Comparison of ENCODE assay signal across 8 cellular contexts in genomic region chr14:89954045-89955021, GRCh38. TPM values are rescaled to one million over a fixed set of nuclear protein-coding genes. Genes with fewer than 3 reads are reported as not detected.
A peak's percentile ranks its signal among the peaks of the same experiment; 100 is the strongest.
DNase-seq lines count a peak whose midpoint lies in the region; ATAC-seq, FAIRE-seq and TF ChIP-seq lines count a peak whose summit lies in the region.

Gene EFCAB11, minus strand, starts transcription at chr14:89954730. Its CDS starts 70 bp downstream, at chr14:89954660.

- POLR2A ChIA-PET in HepG2 (lab: Yijun Ruan, JAX) = interaction anchor here (0.7 kb wide), 1 partner anchor 18 kb away, joined by 3 read pairs; no protein-coding TSS in a partner anchor

- BruUV-seq in HepG2 (replicated peaks; lab: Mats Ljungman, UMichigan) = no TSS peak

- H3K36me3 ChIP-seq in HepG2 (replicated peaks in 1 of 2; ENCODE audit: control insufficient read depth in 1 of 2, insufficient read depth in 2 of 2, low read length in 2 of 2) = no peaks in the 10 kb centered on the region

- peak; percentile 99 for DNase-seq in CD1c-positive myeloid dendritic cell (ENCODE audit: extremely low spot score)
- peak; percentile 99 for DNase-seq in NCI-H748 treated with DMSO at 0.1 percent for 48 hours (lab: John Stamatoyannopoulos, UW)
- peak; percentile 93 to 95 for DNase-seq in activated CD4-positive, alpha-beta T cell treated with anti-CD3 and anti-CD28 coated beads, Interleukin-2, amount 50 U/mL, for 48 hours
- peak; percentile 99 for DNase-seq in dermis blood vessel endothelial cell
- peak; percentile 98 for DNase-seq in HepG2 (ENCODE audit: low spot score)
- DNase-seq in stimulated activated CD4-positive, alpha-beta T cell treated with anti-CD3 and anti-CD28 coated beads, Interleukin-4, amount 100 ng/mL, for 1 hour = peak; percentile 92

- peak within 1 kb of the TSS; percentile 85 for H3K27ac ChIP-seq in HepG2 (ENCODE audit: extremely low read length, insufficient read depth, low read length)

- in situ Hi-C loops in HepG2 (cut with HindIII; ENCODE audit: extremely low pct_ligation_motif_present, low pct_unique_long_range_greater_than_20kb) = loop anchor here (25.0 kb wide), 1 partner anchor 283 kb away; no protein-coding TSS in a partner anchor

- H3K4me2 ChIP-seq in HepG2 (ENCODE audit: low read depth, low read length) = peak within 1 kb of the TSS; percentile 86

- H3K4me3 ChIP-seq in HepG2 (replicated peaks in 1 of 3; ENCODE audit: insufficient read depth in 1 of 3, low read depth in 2 of 3, low read length in 3 of 3) = peak within 1 kb of the TSS; percentile 72 to 95 (median 81)

- TF ChIP-seq CTCF in HepG2 (CRISPR knock-in tag; IDR thresholded peaks at IDR 0.05) = no peak

- H3K79me2 ChIP-seq in HepG2 (ENCODE audit: insufficient read depth, low read length) = peaks cover 19% of the 10 kb centered on the region

- H4K20me1 ChIP-seq in HepG2 (ENCODE audit: insufficient read depth, low read length) = no peaks in the 10 kb centered on the region

- no peaks in the 10 kb centered on the region for H3K9me3 ChIP-seq in HepG2 (ENCODE audit: low read length)

- intact Hi-C loops in HepG2 (cut with micrococcal nuclease; ENCODE audit: unreplicated experiment) = loop anchor here (2.0 kb wide), 1 partner anchor 428 kb away; no protein-coding TSS in a partner anchor

- peaks cover 26% of the 10 kb centered on the region for H3K4me1 ChIP-seq in HepG2 (ENCODE audit: insufficient read depth, low read length)

- TF ChIP-seq EP300 in HepG2 (IDR thresholded peaks at IDR 0.05; ENCODE audit: low read depth in 2 of 2, low read length in 2 of 2) (no peak), HepG2 (CRISPR knock-in tag; IDR thresholded peaks at IDR 0.05; ENCODE audit: borderline replicate concordance) (no peak)

- under 1% methylated on average over 28 of the region's 44 CpGs for WGBS in HepG2 (ENCODE audit: low lambda C conversion rate)

- ATAC-seq in GM19395 (IDR thresholded peaks at IDR 0.05; ENCODE audit: unreplicated experiment) (peak; percentile 87), HG03565 (IDR thresholded peaks at IDR 0.05; ENCODE audit: unreplicated experiment) (peak; percentile 81), HepG2 (peak; percentile 89)

- FAIRE-seq in HepG2 (lab: Jason Lieb, UNC) = peak; percentile 91

- H3K27me3 ChIP-seq in HepG2 (ENCODE audit: control insufficient read depth in 1 of 2, insufficient read depth in 2 of 2, low read length in 2 of 2) = no peaks in the 10 kb centered on the region; a peak in 1 of 5 replicates

- CTCF ChIA-PET in HepG2 (lab: Yijun Ruan, JAX; ENCODE audit: low intra/inter-chr PET ratio, low total read pairs) = no interaction called here

- H2AFZ ChIP-seq in HepG2 (ENCODE audit: low read length) = peak within 1 kb of the TSS; percentile 96

- peak within 1 kb of the TSS; percentile 82 for H3K9ac ChIP-seq in HepG2 (ENCODE audit: insufficient read depth, low read depth, low read length)

- peak; percentile 87 to 93 for TF ChIP-seq POLR2A in HepG2 (IDR thresholded peaks at IDR 0.05; ENCODE audit: insufficient read depth in 1 of 2, low read depth in 2 of 2, low read length in 2 of 2)

- TF ChIP-seq RAD21 in HepG2 (CRISPR knock-in tag; IDR thresholded peaks at IDR 0.05) = no peak

TF ChIP-seq in HepG2, 621 proteins besides CTCF, POLR2A, EP300 and RAD21 (continues in another document):
- peak; percentile 96 for TF ChIP-seq ZFX (CRISPR knock-in tag; IDR thresholded peaks at IDR 0.05; ENCODE audit: low read depth)
- no peak for TF ChIP-seq TP53 (CRISPR knock-in tag; conservative IDR thresholded peaks at IDR 0.05)
- TF ChIP-seq ZNF784 (CRISPR knock-in tag; IDR thresholded peaks at IDR 0.05; ENCODE audit: borderline replicate concordance) = peak; percentile 68
- TF ChIP-seq PHF5A (CRISPR knock-in tag; IDR thresholded peaks at IDR 0.05; ENCODE audit: low read depth, unreplicated experiment) = no peak
- no peak for TF ChIP-seq ZNF253 (CRISPR knock-in tag; IDR thresholded peaks at IDR 0.05; ENCODE audit: borderline replicate concordance)
- peak; percentile 75 for TF ChIP-seq RBFOX2 (IDR thresholded peaks at IDR 0.05; ENCODE audit: low read depth, low read length)
- TF ChIP-seq ZFP36L2 (CRISPR knock-in tag; IDR thresholded peaks at IDR 0.05) = no peak
- 0 out of 2 replicates have a peak, but pooled peaks have one; percentile 40 for TF ChIP-seq ETV6 (CRISPR knock-in tag; conservative IDR thresholded peaks at IDR 0.05)
- TF ChIP-seq ZNF550 (CRISPR knock-in tag; IDR thresholded peaks at IDR 0.05; ENCODE audit: borderline replicate concordance) = no peak
- no peak for TF ChIP-seq TEAD3 (CRISPR knock-in tag; optimal IDR thresholded peaks at IDR 0.05; ENCODE audit: borderline replicate concordance)
- no peak for TF ChIP-seq ZNF766 (CRISPR knock-in tag; IDR thresholded peaks at IDR 0.05; ENCODE audit: borderline replicate concordance)
- TF ChIP-seq POLR2G (IDR thresholded peaks at IDR 0.05; ENCODE audit: low read depth, low read length) = peak; percentile 79; the same call in 1 of the 2 replicates
- TF ChIP-seq FOXA1 (IDR thresholded peaks at IDR 0.05) = no peak
- TF ChIP-seq FOXA1 (CRISPR knock-in tag; IDR thresholded peaks at IDR 0.05) = peak; percentile 57; the same call in 1 of the 2 replicates
- TF ChIP-seq ZNF121 (CRISPR knock-in tag; IDR thresholded peaks at IDR 0.05) = no peak
- TF ChIP-seq HBP1 (CRISPR knock-in tag; IDR thresholded peaks at IDR 0.05; ENCODE audit: low read depth) = peak; percentile 88
- TF ChIP-seq GMEB2 (CRISPR knock-in tag; IDR thresholded peaks at IDR 0.05; ENCODE audit: low read depth) = peak; percentile 59; the same call in 1 of the 2 replicates
- TF ChIP-seq ZNF652 (CRISPR knock-in tag; IDR thresholded peaks at IDR 0.05; ENCODE audit: borderline replicate concordance, low read depth) = peak; percentile 99
- no peak for TF ChIP-seq NBN (conservative IDR thresholded peaks at IDR 0.05)
- TF ChIP-seq ATF1 (CRISPR knock-in tag; IDR thresholded peaks at IDR 0.05) = peak; percentile 36
- TF ChIP-seq KLF9 (CRISPR knock-in tag; IDR thresholded peaks at IDR 0.05; ENCODE audit: low read depth) = peak; percentile 100

RNA-seq across cellular contexts. Expression of gene EFCAB11, which starts in this region (rescaled TPM):
- total RNA-seq in dermis blood vessel endothelial cell (6.1 and 6.2 TPM in 2 replicates), HepG2 (2016; rRNA removed; fragmentation: Illumina TruSeq; extraction: Trizol) (31.5 and 46.5 TPM in 2 replicates)
- 14.8 and 18.7 TPM in 2 replicates for total RNA-seq in HepG2 (2016; cell fraction: cytosol; rRNA removed; fragmentation: Illumina TruSeq; extraction: Trizol; ENCODE audit: low read depth)
- total RNA-seq in HepG2 (2016; cell fraction: insoluble cytoplasmic fraction; rRNA removed; fragmentation: Illumina TruSeq; extraction: Trizol) = 31.3 and 47.3 TPM in 2 replicates
- 12.9 and 13.7 TPM in 2 replicates for total RNA-seq in HepG2 (2016; cell fraction: membrane; rRNA removed; fragmentation: Illumina TruSeq; extraction: Trizol)
- 19.0 and 21.0 TPM in 2 replicates for total RNA-seq in HepG2 (2016; cell fraction: nucleus; rRNA removed; fragmentation: Illumina TruSeq; extraction: Trizol)
- 4.6 and 8.2 TPM in 2 replicates for polyA plus RNA-seq in HepG2 (2011; rRNA removed)
- 2.3 and 3.5 TPM in 2 replicates for polyA plus RNA-seq in HepG2 (2011; cell fraction: cytosol; rRNA removed)
- 1.2 and 1.6 TPM in 2 replicates for polyA plus RNA-seq in HepG2 (2011; cell fraction: nucleus; rRNA removed)
- polyA plus RNA-seq in HepG2 (2012) = 5.6 and 15.0 TPM in 2 replicates
- 11.9 and 16.6 TPM in 2 replicates for polyA plus RNA-seq in HepG2 (2016; cell fraction: cytosol; fragmentation: Illumina TruSeq; extraction: Trizol; ENCODE audit: low read depth)
- 46.2 and 47.9 TPM in 2 replicates for polyA plus RNA-seq in HepG2 (2016; cell fraction: insoluble cytoplasmic fraction; fragmentation: Illumina TruSeq; extraction: Trizol; ENCODE audit: low read depth)
- polyA plus RNA-seq in HepG2 (2016; cell fraction: membrane; fragmentation: Illumina TruSeq; extraction: Trizol; ENCODE audit: low read depth) = 14.1 and 16.6 TPM in 2 replicates
- polyA plus RNA-seq in HepG2 (2016; cell fraction: nucleus; fragmentation: Illumina TruSeq; extraction: Trizol; ENCODE audit: insufficient read depth, low read depth) = 17.2 and 19.3 TPM in 2 replicates
- polyA minus RNA-seq in HepG2 (2011; rRNA and poly(A)+ RNA removed; ENCODE audit: low replicate concordance) = 4.0 and 7.4 TPM in 2 replicates
- polyA minus RNA-seq in HepG2 (2011; cell fraction: cytosol; rRNA and poly(A)+ RNA removed) = 2.3 and 3.3 TPM in 2 replicates
- polyA minus RNA-seq in HepG2 (2011; cell fraction: nucleus; rRNA and poly(A)+ RNA removed) = 9.8 and 12.6 TPM in 2 replicates

Comparison
In these comparisons a context has a peak if more than half of its experiments do, and no peak if none do; other contexts are left out.
1. Peak in every context shown above with its lines: DNase-seq, ATAC-seq, H3K4me3 ChIP-seq and H3K27ac ChIP-seq.